16 cellular contexts compared by ENCODE assay signal in genomic region chr7:150384406-150385239, GRCh38. TPM values are rescaled to one million over a fixed set of nuclear protein-coding genes. Genes with fewer than 3 reads are reported as not detected.
DNase-seq lines count a peak whose midpoint lies in the region; ATAC-seq and TF ChIP-seq lines count a peak whose summit lies in the region.
"Had no signal": no experiment of that assay in that cellular context is flagged by ENCODE, and none has a peak within 500 bp of the region (broad histone marks: within the 10 kb centered on the region; RNA-seq: fewer than 3 reads in every experiment).

No MANE protein-coding gene starts in this region.

- DNase-seq in GM23338 (ENCODE audit: low spot score) (no peak), NT2/D1 (ENCODE audit: low read depth, low spot score) (no peak), hepatocyte (ENCODE audit: low spot score) (no peak), progenitor cell of endocrine pancreas (ENCODE audit: low spot score, unreplicated experiment) (no peak), A172 (ENCODE audit: low spot score) (no peak), NCI-H510A treated with DMSO at 0.1 percent for 48 hours (lab: John Stamatoyannopoulos, UW) (no peak)
- DNase-seq in activated CD8-positive, alpha-beta T cell treated with anti-CD3 and anti-CD28 coated beads for 36 hours = no peak
- DNase-seq: activated CD8-positive, alpha-beta T cell treated with anti-CD3 and anti-CD28 coated beads, Interleukin-2, amount 10 ng/mL, durations not matched to agents 7 days and 5 days; activated naive CD4-positive, alpha-beta T cell treated with anti-CD3 and anti-CD28 coated beads, Interleukin-2, amount 10 ng/mL, durations not matched to agents 7 days and 5 days; CD8-positive, alpha-beta T cell; kidney glomerular epithelial cell; PC-3; T-helper 2 cell had no signal

- no peaks in the 10 kb centered on the region for H3K9me2 ChIP-seq in GM23338 (ENCODE audit: insufficient read depth)
- no peaks in the 10 kb centered on the region for H3K9me2 ChIP-seq in hepatocyte (replicated peaks; ENCODE audit: insufficient read depth)

- peak overlapping the region; percentile 78 for H3K4me2 ChIP-seq in GM23338
- no peak overlapping the region for H3K4me2 ChIP-seq in hepatocyte

- H3K9ac ChIP-seq in NT2/D1 (ENCODE audit: insufficient read length, low read depth) = peak overlapping the region; percentile 33

- H3K4me1 Mint-ChIP-seq in GM23338 (peaks cover 73% of the 10 kb centered on the region), progenitor cell of endocrine pancreas (ENCODE audit: low read depth) (peaks cover 56% of the 10 kb centered on the region)
- H3K4me1 Mint-ChIP-seq in activated CD8-positive, alpha-beta T cell treated with anti-CD3 and anti-CD28 coated beads for 36 hours (ENCODE audit: low read depth) = peaks cover 9% of the 10 kb centered on the region

- H3K4me3 Mint-ChIP-seq in GM23338 = peak overlapping the region; percentile 59; the same call in 2 of the 3 replicates
- H3K4me3 Mint-ChIP-seq in progenitor cell of endocrine pancreas (ENCODE audit: low read depth) = peak overlapping the region; percentile 52
- H3K4me3 Mint-ChIP-seq in activated CD8-positive, alpha-beta T cell treated with anti-CD3 and anti-CD28 coated beads for 36 hours = no peak overlapping the region
- H3K4me3 Mint-ChIP-seq: activated CD8-positive, alpha-beta T cell treated with anti-CD3 and anti-CD28 coated beads, Interleukin-2, amount 10 ng/mL, durations not matched to agents 7 days and 5 days; activated naive CD4-positive, alpha-beta T cell treated with anti-CD3 and anti-CD28 coated beads, Interleukin-2, amount 10 ng/mL, durations not matched to agents 7 days and 5 days; CD8-positive, alpha-beta T cell; stimulated activated effector memory CD8-positive, alpha-beta T cell treated with anti-CD3 and anti-CD28 coated beads, Interleukin-12 subunit alpha, Interleukin-12 subunit beta, amount 100 ng/mL, for 72 hours had no signal

- H3K79me2 ChIP-seq in GM23338 (replicated peaks; ENCODE audit: insufficient read depth) = peaks cover 63% of the 10 kb centered on the region
- peaks cover 39% of the 10 kb centered on the region for H3K79me2 ChIP-seq in hepatocyte

- H3F3A ChIP-seq in GM23338 (replicated peaks; ENCODE audit: low read depth) = peaks cover 26% of the 10 kb centered on the region

- ATAC-seq in GM23338 (no peak), GM19328 (IDR thresholded peaks at IDR 0.05; ENCODE audit: unreplicated experiment) (no peak)
- ATAC-seq in activated CD8-positive, alpha-beta T cell treated with anti-CD3 and anti-CD28 coated beads for 36 hours = no peak
- ATAC-seq: activated CD8-positive, alpha-beta T cell treated with anti-CD3 and anti-CD28 coated beads, Interleukin-2, amount 10 ng/mL, durations not matched to agents 7 days and 5 days; CD8-positive, alpha-beta T cell; PC-3; stimulated activated effector memory CD8-positive, alpha-beta T cell treated with anti-CD3 and anti-CD28 coated beads, Interleukin-12 subunit alpha, Interleukin-12 subunit beta, amount 100 ng/mL, for 72 hours had no signal

- H3K27ac Mint-ChIP-seq in GM23338 = peak overlapping the region; percentile 94
- H3K27ac Mint-ChIP-seq in progenitor cell of endocrine pancreas = peak overlapping the region; percentile 93
- no peak overlapping the region for H3K27ac Mint-ChIP-seq in activated CD8-positive, alpha-beta T cell treated with anti-CD3 and anti-CD28 coated beads for 36 hours
- H3K27ac Mint-ChIP-seq: activated CD8-positive, alpha-beta T cell treated with anti-CD3 and anti-CD28 coated beads, Interleukin-2, amount 10 ng/mL, durations not matched to agents 7 days and 5 days; activated naive CD4-positive, alpha-beta T cell treated with anti-CD3 and anti-CD28 coated beads, Interleukin-2, amount 10 ng/mL, durations not matched to agents 7 days and 5 days; CD8-positive, alpha-beta T cell; stimulated activated effector memory CD8-positive, alpha-beta T cell treated with anti-CD3 and anti-CD28 coated beads, Interleukin-12 subunit alpha, Interleukin-12 subunit beta, amount 100 ng/mL, for 72 hours had no signal

- intact Hi-C loops in activated CD8-positive, alpha-beta T cell treated with anti-CD3 and anti-CD28 coated beads for 36 hours (cut with micrococcal nuclease) = no loop called here

- no peak overlapping the region for H2AFZ ChIP-seq in GM23338
- no peak overlapping the region for H2AFZ ChIP-seq in hepatocyte

- CTCF ChIA-PET in activated CD8-positive, alpha-beta T cell treated with anti-CD3 and anti-CD28 coated beads for 36 hours (lab: Charles Lee) = interaction anchor here (1.0 kb wide), 1 partner anchor 28 kb away, joined by 3 read pairs; no protein-coding TSS in a partner anchor

- H3K27me3 Mint-ChIP-seq in GM23338 (ENCODE audit: insufficient read depth, low read depth, poor library complexity) (peaks cover 29% of the 10 kb centered on the region), progenitor cell of endocrine pancreas (no peaks in the 10 kb centered on the region)
- no peaks in the 10 kb centered on the region for H3K27me3 Mint-ChIP-seq in activated CD8-positive, alpha-beta T cell treated with anti-CD3 and anti-CD28 coated beads for 36 hours
- H3K27me3 Mint-ChIP-seq: activated naive CD4-positive, alpha-beta T cell treated with anti-CD3 and anti-CD28 coated beads, Interleukin-2, amount 10 ng/mL, durations not matched to agents 7 days and 5 days had no signal

- POLR2A ChIA-PET in activated CD8-positive, alpha-beta T cell treated with anti-CD3 and anti-CD28 coated beads for 36 hours (lab: Charles Lee) = interaction anchor here (1.2 kb wide), 1 partner anchor 23 kb away, joined by 3 read pairs; no protein-coding TSS in a partner anchor

- H3K9me3 Mint-ChIP-seq in GM23338 = no peaks in the 10 kb centered on the region
- no peaks in the 10 kb centered on the region for H3K9me3 Mint-ChIP-seq in progenitor cell of endocrine pancreas (ENCODE audit: low read depth)
- H3K9me3 Mint-ChIP-seq in activated CD8-positive, alpha-beta T cell treated with anti-CD3 and anti-CD28 coated beads for 36 hours = no peaks in the 10 kb centered on the region
- H3K9me3 Mint-ChIP-seq: activated naive CD4-positive, alpha-beta T cell treated with anti-CD3 and anti-CD28 coated beads, Interleukin-2, amount 10 ng/mL, durations not matched to agents 7 days and 5 days; CD8-positive, alpha-beta T cell; stimulated activated effector memory CD8-positive, alpha-beta T cell treated with anti-CD3 and anti-CD28 coated beads, Interleukin-12 subunit alpha, Interleukin-12 subunit beta, amount 100 ng/mL, for 72 hours had no signal

- H3K36me3 ChIP-seq in GM23338 (ENCODE audit: insufficient read depth) = no peaks in the 10 kb centered on the region
- peaks cover 17% of the 10 kb centered on the region for H3K36me3 ChIP-seq in NT2/D1 (ENCODE audit: insufficient read depth, insufficient read length, low read length)
- H3K36me3 ChIP-seq in hepatocyte (replicated peaks; ENCODE audit: insufficient read depth, low read depth) = no peaks in the 10 kb centered on the region
- H3K36me3 ChIP-seq: ovary had no signal

- H3K27ac ChIP-seq in GM23338 (ENCODE audit: low read depth) = peak overlapping the region; percentile 91
- peak overlapping the region; percentile 65 for H3K27ac ChIP-seq in hepatocyte
- H3K27ac ChIP-seq: ovary had no signal

- TF ChIP-seq CTCF in GM23338 (conservative IDR thresholded peaks at IDR 0.05; ENCODE audit: low read depth in 2 of 2) (no peak), hepatocyte (IDR thresholded peaks at IDR 0.05; ENCODE audit: poor library complexity) (no peak), progenitor cell of endocrine pancreas (IDR thresholded peaks at IDR 0.05; ENCODE audit: unreplicated experiment) (no peak)
- TF ChIP-seq CTCF in activated CD8-positive, alpha-beta T cell treated with anti-CD3 and anti-CD28 coated beads for 36 hours (IDR thresholded peaks at IDR 0.05) = no peak

- 88% methylated on average over 14 of the region's 14 CpGs for WGBS in hepatocyte (ENCODE audit: low lambda C conversion rate, missing lambda C conversion rate)

- H3K27me3 ChIP-seq in GM23338 (ENCODE audit: insufficient read depth) (no peaks in the 10 kb centered on the region), NT2/D1 (ENCODE audit: insufficient read depth, insufficient read length) (no peaks in the 10 kb centered on the region), hepatocyte (no peaks in the 10 kb centered on the region)
- H3K27me3 ChIP-seq: ovary had no signal

- no peaks in the 10 kb centered on the region for H3K9me3 ChIP-seq in NT2/D1 (ENCODE audit: insufficient read depth, low read length)
- no peaks in the 10 kb centered on the region for H3K9me3 ChIP-seq in hepatocyte (ENCODE audit: low read depth)
- H3K9me3 ChIP-seq: ovary had no signal

- H3K4me3 ChIP-seq in GM23338 (peak overlapping the region; percentile 39), NT2/D1 (ENCODE audit: insufficient read length, low read depth) (peak overlapping the region; percentile 13), hepatocyte (no peak overlapping the region)
- H3K4me3 ChIP-seq: ovary had no signal

- H4K20me1 ChIP-seq in GM23338 (replicated peaks; ENCODE audit: insufficient read depth) (no peaks in the 10 kb centered on the region; the same call in none of the 2 replicates), hepatocyte (ENCODE audit: insufficient read depth, poor library complexity, severe bottlenecking) (no peaks in the 10 kb centered on the region)

- H3K36me3 Mint-ChIP-seq in GM23338 (ENCODE audit: low read depth) (peaks cover 45% of the 10 kb centered on the region), progenitor cell of endocrine pancreas (ENCODE audit: insufficient read depth) (peaks cover 2% of the 10 kb centered on the region)
- peaks cover 2% of the 10 kb centered on the region for H3K36me3 Mint-ChIP-seq in activated CD8-positive, alpha-beta T cell treated with anti-CD3 and anti-CD28 coated beads for 36 hours (ENCODE audit: low read depth)
- H3K36me3 Mint-ChIP-seq: activated naive CD4-positive, alpha-beta T cell treated with anti-CD3 and anti-CD28 coated beads, Interleukin-2, amount 10 ng/mL, durations not matched to agents 7 days and 5 days had no signal

- H3K4me1 ChIP-seq in GM23338 (ENCODE audit: insufficient read depth) (peaks cover 71% of the 10 kb centered on the region), NT2/D1 (ENCODE audit: insufficient read depth, insufficient read length) (peaks cover 31% of the 10 kb centered on the region), hepatocyte (ENCODE audit: insufficient read depth) (peaks cover 35% of the 10 kb centered on the region)

RNA-seq across cellular contexts. Expression of gene ZNF775, which starts 5.5 kb away (rescaled TPM):
- total RNA-seq in GM23338 (2014; rRNA removed; shearing (Covaris generic)) = 35.2 and 38.2 TPM in 2 replicates
- polyA plus RNA-seq in GM23338 (2016; fragmentation: Nextera tagmentation; extraction: Ambion mirVana) (4.5 and 6.7 TPM in 2 replicates), hepatocyte (6.2 and 10.6 TPM in 2 replicates)
- total RNA-seq in hepatocyte (5.2 and 8.3 TPM in 2 replicates), progenitor cell of endocrine pancreas (10.8 and 13.4 TPM in 2 replicates)
- 1 to 10 TPM; 4.7 to 4.9 TPM for total RNA-seq in activated CD8-positive, alpha-beta T cell treated with anti-CD3 and anti-CD28 coated beads for 36 hours
- 5.7 and 11.1 TPM in 2 replicates for total RNA-seq in A172 (2014; rRNA removed; shearing (Covaris generic))

RNA-seq across cellular contexts. Expression of gene REPIN1, which starts 16.0 kb away (rescaled TPM):
- 143 and 156 TPM in 2 replicates for total RNA-seq in GM23338 (2014; rRNA removed; shearing (Covaris generic))
- polyA plus RNA-seq in GM23338 (2016; fragmentation: Nextera tagmentation; extraction: Ambion mirVana) (29.2 and 29.8 TPM in 2 replicates), hepatocyte (102 and 107 TPM in 2 replicates)
- total RNA-seq in hepatocyte (75.5 and 79.1 TPM in 2 replicates), progenitor cell of endocrine pancreas (148 and 153 TPM in 2 replicates)
- 10 to 100 TPM; 56.0 to 59.2 TPM for total RNA-seq in activated CD8-positive, alpha-beta T cell treated with anti-CD3 and anti-CD28 coated beads for 36 hours
- total RNA-seq in A172 (2014; rRNA removed; shearing (Covaris generic)) = 237 and 258 TPM in 2 replicates

RNA-seq across cellular contexts. Expression of gene RARRES2, which starts 43.2 kb away (rescaled TPM):
- total RNA-seq in GM23338 (2014; rRNA removed; shearing (Covaris generic)) = 164 and 169 TPM in 2 replicates
- polyA plus RNA-seq in GM23338 (2016; fragmentation: Nextera tagmentation; extraction: Ambion mirVana) (314 and 317 TPM in 2 replicates), hepatocyte (164 and 187 TPM in 2 replicates)
- total RNA-seq in hepatocyte (104 and 122 TPM in 2 replicates), progenitor cell of endocrine pancreas (19.0 and 20.2 TPM in 2 replicates)
- total RNA-seq in activated CD8-positive, alpha-beta T cell treated with anti-CD3 and anti-CD28 coated beads for 36 hours = not detected
- 48.7 and 50.4 TPM in 2 replicates for total RNA-seq in A172 (2014; rRNA removed; shearing (Covaris generic))
- total RNA-seq: activated CD8-positive, alpha-beta T cell treated with anti-CD3 and anti-CD28 coated beads, Interleukin-2, amount 10 ng/mL, durations not matched to agents 7 days and 5 days; CD8-positive, alpha-beta T cell had no signal

Comparison
In these comparisons a context has a peak if more than half of its experiments do, and no peak if none do; other contexts are left out.
1. RNA of gene RARRES2, which starts 43.2 kb away (total RNA-seq): 164 to 169 TPM in GM23338, 104 to 122 TPM in hepatocyte, 48.7 to 50.4 TPM in A172 and 19.0 to 20.2 TPM in progenitor cell of endocrine pancreas; not detected in activated CD8-positive, alpha-beta T cell treated with anti-CD3 and anti-CD28 coated beads for 36 hours; every median in the first group is over 10 times any median in the second.